Comparison of ENCODE assay signal across 19 cellular contexts in genomic region chr7:33998487-33998886, GRCh38.
DNase-seq lines count a peak whose midpoint lies in the region; ATAC-seq and TF ChIP-seq lines count a peak whose summit lies in the region.
"Had no signal": no experiment of that assay in that cellular context is flagged by ENCODE, and none has a peak within 500 bp of the region (broad histone marks: within the 10 kb centered on the region; RNA-seq: fewer than 3 reads in every experiment).

No MANE protein-coding gene starts in this region.

- no peaks in the 10 kb centered on the region for H3K9me3 ChIP-seq in testis
- H3K9me3 ChIP-seq: thyroid gland had no signal

- peak overlapping the region; percentile 25 to 63 for H3K27ac ChIP-seq in testis
- H3K27ac ChIP-seq: thyroid gland had no signal

- H3K4me1 Mint-ChIP-seq in nephron progenitor cell: peaks cover 17% of the 10 kb centered on the region
- peaks cover 8% of the 10 kb centered on the region for H3K4me1 Mint-ChIP-seq in activated T-cell treated with anti-CD3 and anti-CD28 coated beads, Interleukin-2, amount 50 U/mL, for 24 hours (ENCODE audit: low read depth)

- H3K27ac Mint-ChIP-seq in nephron progenitor cell: peak overlapping the region; percentile 87
- no peak overlapping the region for H3K27ac Mint-ChIP-seq in activated T-cell treated with anti-CD3 and anti-CD28 coated beads, Interleukin-2, amount 50 U/mL, for 24 hours
- H3K27ac Mint-ChIP-seq: HFFc6; memory B cell; stimulated activated effector memory CD8-positive, alpha-beta T cell treated with anti-CD3 and anti-CD28 coated beads, Interleukin-12 subunit alpha, Interleukin-12 subunit beta, amount 100 ng/mL, for 72 hours had no signal

- TF ChIP-seq POLR2A in testis (IDR thresholded peaks at IDR 0.05): no peak

- intact Hi-C loops in testis (cut with DNase I; ENCODE audit: low total_unique reads): no loop called here

- 18 to 35% methylated on average over 6 of the region's 6 CpGs for WGBS in testis, 2 donors

- no peak for ATAC-seq in HG02981 (IDR thresholded peaks at IDR 0.05; ENCODE audit: unreplicated experiment)
- ATAC-seq: stimulated activated effector memory CD8-positive, alpha-beta T cell treated with anti-CD3 and anti-CD28 coated beads, Interleukin-12 subunit alpha, Interleukin-12 subunit beta, amount 100 ng/mL, for 72 hours had no signal

- peaks cover 10% of the 10 kb centered on the region for H3K4me1 ChIP-seq in testis
- H3K4me1 ChIP-seq: thyroid gland had no signal

- H3K36me3 Mint-ChIP-seq in nephron progenitor cell (ENCODE audit: low read depth): peaks cover 5% of the 10 kb centered on the region
- H3K36me3 Mint-ChIP-seq in activated T-cell treated with anti-CD3 and anti-CD28 coated beads, Interleukin-2, amount 50 U/mL, for 24 hours (ENCODE audit: low read depth): no peaks in the 10 kb centered on the region
- H3K36me3 Mint-ChIP-seq: memory B cell; stimulated activated effector memory CD8-positive, alpha-beta T cell treated with anti-CD3 and anti-CD28 coated beads, Interleukin-12 subunit alpha, Interleukin-12 subunit beta, amount 100 ng/mL, for 72 hours had no signal

- no peak overlapping the region for H3K4me3 ChIP-seq in astrocyte of the cerebellum (ENCODE audit: low read depth, low read length)
- no peak overlapping the region for H3K4me3 ChIP-seq in fibroblast of mammary gland (ENCODE audit: control insufficient read depth, low read depth, low read length)
- H3K4me3 ChIP-seq in testis: no peak overlapping the region
- H3K4me3 ChIP-seq: thyroid gland had no signal

- H3K27me3 ChIP-seq in testis: no peaks in the 10 kb centered on the region
- H3K27me3 ChIP-seq: thyroid gland had no signal

- H3K4me3 Mint-ChIP-seq in nephron progenitor cell: no peak overlapping the region
- H3K4me3 Mint-ChIP-seq in activated T-cell treated with anti-CD3 and anti-CD28 coated beads, Interleukin-2, amount 50 U/mL, for 24 hours: no peak overlapping the region
- H3K4me3 Mint-ChIP-seq: HFFc6; memory B cell; stimulated activated effector memory CD8-positive, alpha-beta T cell treated with anti-CD3 and anti-CD28 coated beads, Interleukin-12 subunit alpha, Interleukin-12 subunit beta, amount 100 ng/mL, for 72 hours had no signal

- DNase-seq in astrocyte of the cerebellum (ENCODE audit: low read depth): peak; percentile 49
- DNase-seq in fibroblast of mammary gland (ENCODE audit: low read depth): peak; percentile 43
- no peak for DNase-seq in nephron progenitor cell
- DNase-seq in testis: peak; percentile 82
- DNase-seq in activated T-cell treated with anti-CD3 and anti-CD28 coated beads, Interleukin-2, amount 50 U/mL, for 1 hour: no peak
- DNase-seq in activated T-cell treated with anti-CD3 and anti-CD28 coated beads, Interleukin-2, amount 50 U/mL, for 24 hours: no peak
- DNase-seq: activated CD4-positive, alpha-beta T cell treated with anti-CD3 and anti-CD28 coated beads for 1 hour; AML-193; DMS79 treated with DMSO at 0.1 percent for 48 hours; effector CD8-positive, alpha-beta T cell; HFFc6; Karpas-422; NCI-H1092 treated with DMSO at 0.1 percent for 48 hours; NCI-H524 treated with DMSO at 0.1 percent for 48 hours; RPMI8226; thyroid gland had no signal

- peaks cover 16% of the 10 kb centered on the region for H3K9me3 Mint-ChIP-seq in nephron progenitor cell
- peaks cover 4% of the 10 kb centered on the region for H3K9me3 Mint-ChIP-seq in activated T-cell treated with anti-CD3 and anti-CD28 coated beads, Interleukin-2, amount 50 U/mL, for 24 hours
- H3K9me3 Mint-ChIP-seq: HFFc6 had no signal

- TF ChIP-seq CTCF in astrocyte of the cerebellum (IDR thresholded peaks at IDR 0.05; ENCODE audit: low read depth, low read length, missing control alignments): no peak
- TF ChIP-seq CTCF in fibroblast of mammary gland (conservative IDR thresholded peaks at IDR 0.05; ENCODE audit: control insufficient read depth, insufficient read depth, low read depth, low read length): no peak
- no peak for TF ChIP-seq CTCF in nephron progenitor cell (IDR thresholded peaks at IDR 0.05)
- no peak for TF ChIP-seq CTCF in testis (IDR thresholded peaks at IDR 0.05)

- H3K36me3 ChIP-seq in testis (ENCODE audit: low read depth, missing control alignments): no peaks in the 10 kb centered on the region
- H3K36me3 ChIP-seq: thyroid gland had no signal

- peaks cover 4% of the 10 kb centered on the region for H3K27me3 Mint-ChIP-seq in nephron progenitor cell (ENCODE audit: low read depth, poor library complexity)
- H3K27me3 Mint-ChIP-seq in activated T-cell treated with anti-CD3 and anti-CD28 coated beads, Interleukin-2, amount 50 U/mL, for 24 hours: peaks cover 4% of the 10 kb centered on the region

- in situ Hi-C loops in astrocyte of the cerebellum (cut with HindIII; ENCODE audit: low sequenced_read_pairs): no loop called here

Comparison
In these comparisons a context has a peak if more than half of its experiments do, and no peak if none do; other contexts are left out.
1. DNase-seq: peak in astrocyte of the cerebellum (single experiment), fibroblast of mammary gland (single experiment) and testis (single experiment); none in nephron progenitor cell (single experiment), activated T-cell treated with anti-CD3 and anti-CD28 coated beads, Interleukin-2, amount 50 U/mL, for 1 hour (single experiment) and activated T-cell treated with anti-CD3 and anti-CD28 coated beads, Interleukin-2, amount 50 U/mL, for 24 hours (single experiment).